ENCODE assay signal across 14 cellular contexts in the genomic region with DNA sequence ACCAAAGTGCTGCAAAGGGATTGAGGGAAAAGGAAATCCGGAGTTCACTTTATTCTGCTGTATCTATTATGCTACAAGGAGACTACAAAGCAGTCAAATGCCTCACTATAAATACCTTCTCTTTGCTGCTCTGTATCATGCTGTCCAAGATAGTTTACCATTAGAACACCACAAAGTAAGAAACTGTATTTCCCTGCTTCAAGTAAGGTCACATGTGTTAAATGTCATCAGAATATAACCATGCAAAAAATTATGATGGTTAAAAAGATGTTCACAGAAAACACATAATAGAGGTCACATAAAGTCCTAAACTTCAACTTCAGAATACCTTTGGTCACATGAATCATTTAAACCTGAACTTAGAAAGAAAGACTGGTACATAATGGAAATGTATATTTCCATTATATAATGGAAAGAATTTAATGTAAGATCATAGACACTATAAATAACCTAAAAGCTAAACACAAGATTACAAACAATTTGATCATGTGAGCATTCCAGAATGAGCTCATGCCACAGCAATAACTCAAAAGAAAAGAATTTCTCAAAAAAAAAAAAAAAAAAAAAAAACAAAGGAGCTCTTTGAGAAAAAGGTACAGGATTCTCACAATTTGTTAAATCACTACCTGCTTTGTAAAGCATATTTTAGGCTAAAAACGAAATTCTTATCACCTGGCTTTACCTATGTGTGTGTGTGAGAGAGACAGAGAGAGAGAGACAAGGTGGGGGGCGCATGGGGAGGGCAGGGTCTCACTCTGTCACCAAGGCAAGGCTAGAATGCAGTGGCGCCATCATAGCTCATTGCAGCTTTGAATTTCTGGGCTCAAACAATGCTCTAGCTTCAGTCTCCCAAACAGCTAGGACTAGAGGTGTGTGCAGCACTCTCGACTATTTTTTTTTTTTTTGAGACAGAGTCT. TPM values are rescaled to one million over a fixed set of nuclear protein-coding genes. Genes with fewer than 3 reads are reported as not detected.
DNase-seq lines count a peak whose midpoint lies in the region; ATAC-seq, FAIRE-seq and TF ChIP-seq lines count a peak whose summit lies in the region.
"Had no signal": no experiment of that assay in that cellular context is flagged by ENCODE, and none has a peak within 500 bp of the region (broad histone marks: within the 10 kb centered on the region; RNA-seq: fewer than 3 reads in every experiment).

No MANE protein-coding gene starts in this region.

- H3K4me3 ChIP-seq in body of pancreas (no peak overlapping the region), right cardiac atrium (ENCODE audit: low read length) (no peak overlapping the region), skeletal muscle satellite cell (ENCODE audit: low read length) (no peak overlapping the region), left lung (no peak overlapping the region)
- H3K4me3 ChIP-seq: SJCRH30 had no signal

- H3K36me3 ChIP-seq in body of pancreas (replicated peaks in 1 of 2; ENCODE audit: insufficient read depth in 1 of 2, low read depth in 2 of 2) (no peaks in the 10 kb centered on the region), skeletal muscle satellite cell (ENCODE audit: insufficient read depth, low read length) (no peaks in the 10 kb centered on the region), left lung (no peaks in the 10 kb centered on the region)
- H3K36me3 ChIP-seq: SJCRH30 had no signal

- DNase-seq in H54 (ENCODE audit: insufficient read length, low spot score) (no peak), body of pancreas (no peak), right cardiac atrium (no peak), left lung (no peak), glomerular visceral epithelial cell (ENCODE audit: extremely low spot score) (no peak)
- DNase-seq in stimulated activated CD8-positive, alpha-beta memory T cell treated with anti-CD3 and anti-CD28 coated beads, Interleukin-4, amount 100 ng/mL, for 48 hours: no peak
- DNase-seq: midbrain; NCI-H2227 treated with DMSO at 0.1 percent for 48 hours; SJCRH30; stimulated activated naive CD8-positive, alpha-beta T cell treated with anti-CD3 and anti-CD28 coated beads, Interleukin-15, amount 100 ng/mL, for 72 hours had no signal

- peak overlapping the region; percentile 48 for H3K4me2 ChIP-seq in skeletal muscle satellite cell (ENCODE audit: low read length)
- H3K4me2 ChIP-seq: KMS-11 had no signal

- ATAC-seq in body of pancreas: peak; percentile 61
- ATAC-seq in right cardiac atrium: no peak
- ATAC-seq in GM19463 (IDR thresholded peaks at IDR 0.05; ENCODE audit: unreplicated experiment): no peak
- no peak for ATAC-seq in left lung
- ATAC-seq: esophagus mucosa; stimulated activated naive CD8-positive, alpha-beta T cell treated with anti-CD3 and anti-CD28 coated beads, Interleukin-15, amount 100 ng/mL, for 72 hours had no signal

- WGBS in body of pancreas, 2 donors: 54 to 62% methylated on average over 5 of the region's 5 CpGs
- 59% methylated on average over 5 of the region's 5 CpGs for WGBS in right cardiac atrium

- no peaks in the 10 kb centered on the region for H3K27me3 ChIP-seq in body of pancreas
- no peaks in the 10 kb centered on the region for H3K27me3 ChIP-seq in right cardiac atrium (ENCODE audit: control insufficient read depth, insufficient read depth)
- H3K27me3 ChIP-seq in skeletal muscle satellite cell (ENCODE audit: control insufficient read depth, insufficient read depth, low read length): no peaks in the 10 kb centered on the region
- H3K27me3 ChIP-seq in left lung: no peaks in the 10 kb centered on the region
- H3K27me3 ChIP-seq: SJCRH30 had no signal

- TF ChIP-seq POLR2A in H54 (IDR thresholded peaks at IDR 0.05; ENCODE audit: low read depth, low read length): no peak
- TF ChIP-seq POLR2A in body of pancreas (IDR thresholded peaks at IDR 0.05): no peak

- peaks cover 60% of the 10 kb centered on the region for H3K4me1 ChIP-seq in body of pancreas
- H3K4me1 ChIP-seq in right cardiac atrium (ENCODE audit: control insufficient read depth, insufficient read depth, low read length): peaks cover 15% of the 10 kb centered on the region
- H3K4me1 ChIP-seq in skeletal muscle satellite cell (ENCODE audit: control insufficient read depth, insufficient read depth, low read length): peaks cover 51% of the 10 kb centered on the region
- H3K4me1 ChIP-seq in left lung: peaks cover 12 to 58% of the 10 kb centered on the region in 2 donors
- H3K4me1 ChIP-seq: SJCRH30 had no signal

- intact Hi-C loops in body of pancreas (cut with DNase I) (no loop called here), right cardiac atrium (cut with DNase I) (loop anchor here in 1 of 4 donors (10.0 kb wide), 1 partner anchor 56 kb away; a partner anchor contains a TSS), left lung (cut with DNase I) (no loop called here)

- H3K9me3 ChIP-seq in body of pancreas (no peaks in the 10 kb centered on the region), right cardiac atrium (ENCODE audit: control insufficient read depth, low read length) (no peaks in the 10 kb centered on the region), skeletal muscle satellite cell (replicated peaks; ENCODE audit: low read length) (no peaks in the 10 kb centered on the region), left lung (no peaks in the 10 kb centered on the region)
- H3K9me3 ChIP-seq: SJCRH30 had no signal

- TF ChIP-seq CTCF in body of pancreas (IDR thresholded peaks at IDR 0.05): no peak
- no peak for TF ChIP-seq CTCF in left lung (IDR thresholded peaks at IDR 0.05)

- peak overlapping the region in 3 of 4 donors; percentile 64 to 75 (median 70) for H3K27ac ChIP-seq in body of pancreas
- peak overlapping the region; percentile 98 for H3K27ac ChIP-seq in right cardiac atrium (ENCODE audit: low read length)
- H3K27ac ChIP-seq in left lung: no peak overlapping the region
- H3K27ac ChIP-seq: KMS-11, SJCRH30 had no signal

- FAIRE-seq in H54 (lab: Jason Lieb, UNC): peak; percentile 11

- peak overlapping the region; percentile 55 for H3K9ac ChIP-seq in skeletal muscle satellite cell (ENCODE audit: low read depth, low read length)
- H3K9ac ChIP-seq: KMS-11 had no signal

RNA-seq across cellular contexts. Expression of a gene that starts 58.7 kb away (rescaled TPM):
- 10 to 100 TPM; 13.2 to 17.1 TPM for total RNA-seq in body of pancreas
- 10 to 100 TPM; 59.8 to 79.6 (median 73.3) TPM for total RNA-seq in right cardiac atrium
- 27.2 TPM for polyA plus RNA-seq in right cardiac atrium
- total RNA-seq in skeletal muscle satellite cell (2012; rRNA removed): 23.6 and 26.6 TPM in 2 replicates
- total RNA-seq in left lung: 10 to 100 TPM; 42.7 to 49.3 TPM

Comparison
In these comparisons a context has a peak if more than half of its experiments do, and no peak if none do; other contexts are left out.
1. H3K27ac ChIP-seq: peak in body of pancreas (3 of 4) and right cardiac atrium (single experiment); none in left lung (0 of 2).